ENCODE assay signal across 9 cellular contexts in the genomic region with DNA sequence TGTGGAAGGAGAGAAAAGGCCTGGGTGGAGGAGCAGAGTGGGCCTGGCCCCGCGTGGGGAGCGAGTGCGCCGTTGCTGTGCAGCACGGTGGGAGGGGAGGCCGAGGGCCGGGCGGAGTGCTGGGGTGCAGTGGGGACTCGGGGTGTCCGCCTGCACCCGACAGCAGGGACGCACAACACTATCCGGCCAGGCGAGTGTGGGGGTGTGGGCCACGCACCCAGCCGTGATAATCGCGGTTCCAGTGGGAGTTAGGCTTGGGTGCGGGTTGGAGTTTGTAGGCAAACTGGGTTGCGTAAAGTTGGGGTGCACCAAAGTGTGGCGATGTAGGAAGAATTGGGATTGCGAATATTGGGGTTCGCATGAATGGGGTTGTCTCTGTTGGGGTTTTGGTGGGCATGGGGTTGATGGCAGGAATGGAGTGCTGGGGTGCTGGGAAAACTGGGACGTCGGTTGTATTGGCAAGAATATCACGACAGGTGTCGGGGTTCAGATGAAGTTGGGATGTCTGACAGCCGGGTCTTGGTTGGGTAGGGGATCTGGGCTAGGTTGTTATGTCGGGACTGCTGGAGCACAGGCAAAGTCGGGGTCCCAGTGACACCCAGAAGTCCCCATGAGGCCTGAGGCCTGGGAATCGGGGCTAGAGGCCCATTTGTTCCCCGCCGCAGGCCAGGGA. TPM values are rescaled to one million over a fixed set of nuclear protein-coding genes. Genes with fewer than 3 reads are reported as not detected.
DNase-seq lines count a peak whose midpoint lies in the region; ATAC-seq and TF ChIP-seq lines count a peak whose summit lies in the region.
"Had no signal": no experiment of that assay in that cellular context is flagged by ENCODE, and none has a peak within 500 bp of the region (broad histone marks: within the 10 kb centered on the region; RNA-seq: fewer than 3 reads in every experiment).

No MANE protein-coding gene starts in this region.

- H3K4me3 Mint-ChIP-seq in HFFc6 = peak overlapping the region; percentile 68
- peak overlapping the region; percentile 83 for H3K4me3 Mint-ChIP-seq in activated T-helper 17 cell treated with anti-CD3 and anti-CD28 coated beads, Interleukin-2, amount 50 U/mL, for 72 hours
- peak overlapping the region; percentile 73 to 82 (median 80) for H3K4me3 Mint-ChIP-seq in immature natural killer cell
- peak overlapping the region; percentile 84 for H3K4me3 Mint-ChIP-seq in stimulated activated memory B cell treated with anti-CD40 and anti-IgM and Interleukin-4, amounts not matched to agents 10 μg/mL and 1 μg/mL and 100 μg/mL, for 72 hours

- H3K9me3 Mint-ChIP-seq in HFFc6 = no peaks in the 10 kb centered on the region
- no peaks in the 10 kb centered on the region for H3K9me3 Mint-ChIP-seq in activated T-helper 17 cell treated with anti-CD3 and anti-CD28 coated beads, Interleukin-2, amount 50 U/mL, for 72 hours
- H3K9me3 Mint-ChIP-seq in immature natural killer cell = no peaks in the 10 kb centered on the region
- no peaks in the 10 kb centered on the region for H3K9me3 Mint-ChIP-seq in stimulated activated memory B cell treated with anti-CD40 and anti-IgM and Interleukin-4, amounts not matched to agents 10 μg/mL and 1 μg/mL and 100 μg/mL, for 72 hours

- H3K36me3 Mint-ChIP-seq in HFFc6 (ENCODE audit: low read depth) (peaks cover 35% of the 10 kb centered on the region), immature natural killer cell (peaks cover 9 to 26% (median 9%) of the 10 kb centered on the region in 3 donors)
- H3K36me3 Mint-ChIP-seq in activated T-helper 17 cell treated with anti-CD3 and anti-CD28 coated beads, Interleukin-2, amount 50 U/mL, for 72 hours (ENCODE audit: low read depth) = peaks cover 49% of the 10 kb centered on the region
- H3K36me3 Mint-ChIP-seq in stimulated activated memory B cell treated with anti-CD40 and anti-IgM and Interleukin-4, amounts not matched to agents 10 μg/mL and 1 μg/mL and 100 μg/mL, for 72 hours = peaks cover 44% of the 10 kb centered on the region

- TF ChIP-seq CTCF in HFFc6 (IDR thresholded peaks at IDR 0.05) (no peak), GM10266 (IDR thresholded peaks at IDR 0.05; ENCODE audit: control insufficient read depth, insufficient read depth, low read depth, missing control alignments) (no peak)

- DNase-seq in HFFc6 (no peak), immature natural killer cell (no peak), DMS53 treated with DMSO at 0.1 percent for 48 hours (lab: John Stamatoyannopoulos, UW; ENCODE audit: unreplicated experiment) (no peak), kidney glomerular epithelial cell (lab: John Stamatoyannopoulos, UW) (no peak), GM10266 (ENCODE audit: extremely low spot score) (no peak)

- peak overlapping the region; percentile 82 for H3K27ac Mint-ChIP-seq in HFFc6
- peak overlapping the region; percentile 91 for H3K27ac Mint-ChIP-seq in activated T-helper 17 cell treated with anti-CD3 and anti-CD28 coated beads, Interleukin-2, amount 50 U/mL, for 72 hours
- peak overlapping the region; percentile 90 to 97 (median 94) for H3K27ac Mint-ChIP-seq in immature natural killer cell
- H3K27ac Mint-ChIP-seq in stimulated activated memory B cell treated with anti-CD40 and anti-IgM and Interleukin-4, amounts not matched to agents 10 μg/mL and 1 μg/mL and 100 μg/mL, for 72 hours = peak overlapping the region; percentile 97

- peaks cover 14% of the 10 kb centered on the region for H3K27me3 Mint-ChIP-seq in HFFc6 (ENCODE audit: insufficient read depth)
- no peaks in the 10 kb centered on the region for H3K27me3 Mint-ChIP-seq in activated T-helper 17 cell treated with anti-CD3 and anti-CD28 coated beads, Interleukin-2, amount 50 U/mL, for 72 hours
- H3K27me3 Mint-ChIP-seq in immature natural killer cell (ENCODE audit: low read depth in 3 of 3) = peaks cover 29 to 49% (median 40%) of the 10 kb centered on the region in 3 donors
- no peaks in the 10 kb centered on the region for H3K27me3 Mint-ChIP-seq in stimulated activated memory B cell treated with anti-CD40 and anti-IgM and Interleukin-4, amounts not matched to agents 10 μg/mL and 1 μg/mL and 100 μg/mL, for 72 hours

- no peak for ATAC-seq in activated T-helper 17 cell treated with anti-CD3 and anti-CD28 coated beads, Interleukin-2, amount 50 U/mL, for 72 hours (replicated peaks)
- ATAC-seq in stimulated activated memory B cell treated with anti-CD40 and anti-IgM and Interleukin-4, amounts not matched to agents 10 μg/mL and 1 μg/mL and 100 μg/mL, for 72 hours = no peak
- no peak for ATAC-seq in HG02970 (IDR thresholded peaks at IDR 0.05; ENCODE audit: low FRiP score, unreplicated experiment)

- peaks cover 70% of the 10 kb centered on the region for H3K4me1 Mint-ChIP-seq in HFFc6 (ENCODE audit: low read depth)
- H3K4me1 Mint-ChIP-seq in activated T-helper 17 cell treated with anti-CD3 and anti-CD28 coated beads, Interleukin-2, amount 50 U/mL, for 72 hours = peaks cover 33% of the 10 kb centered on the region
- H3K4me1 Mint-ChIP-seq in immature natural killer cell = peaks cover 59 to 68% of the 10 kb centered on the region in 2 donors
- peaks cover 78% of the 10 kb centered on the region for H3K4me1 Mint-ChIP-seq in stimulated activated memory B cell treated with anti-CD40 and anti-IgM and Interleukin-4, amounts not matched to agents 10 μg/mL and 1 μg/mL and 100 μg/mL, for 72 hours

RNA-seq across cellular contexts. Expression of a gene that starts 0.6 kb away (rescaled TPM):
- 100 to 1,000 TPM; 160 to 243 (median 190) TPM for total RNA-seq in HFFc6 (2021; fragmentation: NEBNext Ultra II Directional; extraction: Animal tissue kit (Norgen Biotek cat#: 25700))
- 100 to 1,000 TPM; 150 to 172 TPM for total RNA-seq in activated T-helper 17 cell treated with anti-CD3 and anti-CD28 coated beads, Interleukin-2, amount 50 U/mL, for 72 hours
- 100 to 1,000 TPM; 146 to 246 (median 197) TPM for polyA plus RNA-seq in immature natural killer cell

RNA-seq across cellular contexts. Expression of a gene that starts 6.8 kb away (rescaled TPM):
- total RNA-seq in HFFc6 (2021; fragmentation: NEBNext Ultra II Directional; extraction: Animal tissue kit (Norgen Biotek cat#: 25700)) = 10 to 100 TPM; 54.2 to 77.6 (median 63.8) TPM
- 10 to 100 TPM; 52.9 to 85.9 TPM for total RNA-seq in activated T-helper 17 cell treated with anti-CD3 and anti-CD28 coated beads, Interleukin-2, amount 50 U/mL, for 72 hours
- 10 to 100 TPM; 50.5 to 98.4 (median 86.9) TPM for polyA plus RNA-seq in immature natural killer cell

RNA-seq across cellular contexts. Expression of a gene that starts 17.1 kb away (rescaled TPM):
- total RNA-seq in HFFc6 (2021; fragmentation: NEBNext Ultra II Directional; extraction: Animal tissue kit (Norgen Biotek cat#: 25700)) = not detected
- total RNA-seq in activated T-helper 17 cell treated with anti-CD3 and anti-CD28 coated beads, Interleukin-2, amount 50 U/mL, for 72 hours = not detected
- polyA plus RNA-seq in immature natural killer cell = not detected
- total RNA-seq: mononuclear cell had no signal

RNA-seq across cellular contexts. Expression of a gene that starts 20.1 kb away (rescaled TPM):
- total RNA-seq in HFFc6 (2021; fragmentation: NEBNext Ultra II Directional; extraction: Animal tissue kit (Norgen Biotek cat#: 25700)) = 10 to 100 TPM; 58.4 to 73.3 (median 67.4) TPM
- 10 to 100 TPM; 51.4 to 56.8 TPM for total RNA-seq in activated T-helper 17 cell treated with anti-CD3 and anti-CD28 coated beads, Interleukin-2, amount 50 U/mL, for 72 hours
- polyA plus RNA-seq in immature natural killer cell = 10 to 100 TPM in 2 of 3 donors, 1 to 10 TPM in 1; 4.9 to 16.0 (median 10.8) TPM

RNA-seq across cellular contexts. Expression of a gene that starts 27.0 kb away (rescaled TPM):
- 100 to 1,000 TPM; 190 to 243 (median 217) TPM for total RNA-seq in HFFc6 (2021; fragmentation: NEBNext Ultra II Directional; extraction: Animal tissue kit (Norgen Biotek cat#: 25700))
- 100 to 1,000 TPM; 148 to 210 TPM for total RNA-seq in activated T-helper 17 cell treated with anti-CD3 and anti-CD28 coated beads, Interleukin-2, amount 50 U/mL, for 72 hours
- polyA plus RNA-seq in immature natural killer cell = 100 to 1,000 TPM; 145 to 310 (median 303) TPM
